In the genomic region with DNA sequence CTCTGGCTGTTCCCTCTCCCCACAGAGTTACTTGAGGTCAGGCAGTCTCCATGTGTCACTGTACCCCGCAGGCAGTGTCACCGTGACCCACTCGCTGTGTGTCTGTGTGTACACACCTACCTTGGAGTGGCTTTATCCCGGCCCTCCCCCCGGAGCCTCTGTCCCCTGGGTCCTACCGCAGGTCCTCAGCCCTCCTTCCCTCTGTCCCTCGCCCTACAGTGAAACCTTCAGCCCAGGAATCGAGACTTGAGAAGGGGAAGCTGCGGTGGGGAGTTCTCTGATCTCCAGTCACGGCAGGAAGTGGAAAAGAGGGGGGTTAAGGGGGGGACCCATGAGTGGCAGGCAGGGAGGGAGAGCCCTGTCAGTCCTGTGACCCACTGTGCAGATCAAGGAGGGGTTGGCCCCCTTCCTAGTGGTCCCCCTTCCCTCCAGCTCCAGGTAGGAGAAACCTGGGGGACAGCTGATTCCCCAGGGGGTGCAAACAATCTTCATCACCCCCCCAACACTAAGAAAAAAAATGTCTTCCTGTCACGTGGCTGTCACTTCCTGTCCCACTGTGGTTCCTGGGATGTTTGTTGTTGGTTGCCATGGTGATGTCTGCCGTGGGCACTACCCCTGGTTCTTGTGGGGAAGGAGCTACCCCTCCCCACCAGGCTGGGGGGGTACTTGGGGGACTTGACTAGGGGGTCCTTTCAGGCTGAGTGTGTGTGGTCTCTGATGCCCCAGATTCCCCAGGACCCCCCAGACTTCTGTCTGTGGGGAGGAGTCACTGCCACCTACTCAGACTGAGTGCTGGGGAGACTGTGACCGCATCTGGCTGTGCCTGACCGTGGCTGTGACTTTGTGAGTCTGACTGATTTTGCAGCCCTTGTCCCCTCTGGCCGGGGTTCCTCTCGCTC, we compare ENCODE assay signal across 1 cellular context.
TF ChIP-seq lines count a peak whose summit lies in the region.

No MANE protein-coding gene starts in this region.

TF ChIP-seq in K562, 482 proteins besides CTCF, POLR2A, EP300 and RAD21 (continues in another document):
- TF ChIP-seq AFF4 (CRISPR knock-in tag; IDR thresholded peaks at IDR 0.05) (no peak), RAD51 (IDR thresholded peaks at IDR 0.05; ENCODE audit: borderline replicate concordance, low read depth) (peak; percentile 92), DACH1 (IDR thresholded peaks at IDR 0.05; ENCODE audit: partially characterized antibody) (no peak), ELF1 (tag; IDR thresholded peaks at IDR 0.05) (peak; percentile 87), SAP30 (IDR thresholded peaks at IDR 0.05; ENCODE audit: borderline replicate concordance, insufficient read depth, low read depth, low read length, poor library complexity, severe bottlenecking) (peak; percentile 33), SMARCA4 (IDR thresholded peaks at IDR 0.05) (peak; percentile 44; the same call in 1 of the 2 replicates), SUPT5H (IDR thresholded peaks at IDR 0.05) (0 out of 2 replicates have a peak, but pooled peaks have one; percentile 29), TRIM25 (IDR thresholded peaks at IDR 0.05; ENCODE audit: borderline replicate concordance) (no peak), TFAP4 (CRISPR knock-in tag; IDR thresholded peaks at IDR 0.05; ENCODE audit: borderline replicate concordance) (peak; percentile 65; the same call in 1 of the 2 replicates), POLR3G (IDR thresholded peaks at IDR 0.05; ENCODE audit: extremely low read depth, insufficient read length, insufficient replicate concordance) (no peak), ILF3 (IDR thresholded peaks at IDR 0.05; ENCODE audit: borderline replicate concordance) (no peak), NCOR1 (IDR thresholded peaks at IDR 0.05) (peak; percentile 32; the same call in 1 of the 2 replicates), SIN3A (IDR thresholded peaks at IDR 0.05; ENCODE audit: borderline replicate concordance in 2 of 2, control insufficient read depth in 1 of 2, low read depth in 2 of 2, low read length in 2 of 2) (no peak), FOXK2 (conservative IDR thresholded peaks at IDR 0.05 in 1 of 2, IDR thresholded peaks at IDR 0.05 in 1 of 2; ENCODE audit: low read depth in 2 of 2) (no peak), SMARCE1 (IDR thresholded peaks at IDR 0.05) (peak; percentile 85), ESRRB (CRISPR knock-in tag; IDR thresholded peaks at IDR 0.05; ENCODE audit: borderline replicate concordance) (no peak), FOXJ3 (CRISPR knock-in tag; IDR thresholded peaks at IDR 0.05) (peak; percentile 88), POLR2G (IDR thresholded peaks at IDR 0.05; ENCODE audit: low read depth, low read length) (0 out of 2 replicates have a peak, but pooled peaks have one; percentile 30), ARID1B (IDR thresholded peaks at IDR 0.05) (peak; percentile 48), RFX1 (IDR thresholded peaks at IDR 0.05) (peak; percentile 98), LEF1 (IDR thresholded peaks at IDR 0.05) (peak; percentile 62), HNRNPK (IDR thresholded peaks at IDR 0.05; ENCODE audit: low read depth, low read length, poor library complexity, severe bottlenecking) (no peak), ZNF140 (CRISPR knock-in tag; IDR thresholded peaks at IDR 0.05) (no peak), PHB2 (IDR thresholded peaks at IDR 0.05; ENCODE audit: low read depth) (no peak), KLF1 (tag; IDR thresholded peaks at IDR 0.05) (peak; percentile 52; the same call in 1 of the 2 replicates), ETV6 (IDR thresholded peaks at IDR 0.05; ENCODE audit: borderline replicate concordance in 1 of 2, low read depth in 2 of 2, low read length in 1 of 2) (peak; percentile 61 to 95), ETV6 (CRISPR knock-in tag; IDR thresholded peaks at IDR 0.05; ENCODE audit: borderline replicate concordance) (no peak), SMAD4 (CRISPR knock-in tag; conservative IDR thresholded peaks at IDR 0.05) (0 out of 2 replicates have a peak, but pooled peaks have one; percentile 58), EP400 (IDR thresholded peaks at IDR 0.05) (peak; percentile 55), HNRNPUL1 (IDR thresholded peaks at IDR 0.05; ENCODE audit: low read length) (no peak), RBM34 (IDR thresholded peaks at IDR 0.05; ENCODE audit: borderline replicate concordance, insufficient read depth, low read length) (no peak), PRMT5 (CRISPR knock-in tag; IDR thresholded peaks at IDR 0.05) (no peak), TRIM24 (IDR thresholded peaks at IDR 0.05) (0 out of 4 replicates have a peak, but pooled peaks of 1 of the 2 experiments have one; percentile 19), ZNF766 (CRISPR knock-in tag; conservative IDR thresholded peaks at IDR 0.05) (peak; percentile 57), GTF3C2 (IDR thresholded peaks at IDR 0.05; ENCODE audit: borderline replicate concordance, extremely low read depth, insufficient read length) (no peak), HMG20B (CRISPR knock-in tag; IDR thresholded peaks at IDR 0.05) (no peak), L3MBTL2 (IDR thresholded peaks at IDR 0.05) (peak; percentile 25; the same call in 1 of the 2 replicates), ZNF384 (IDR thresholded peaks at IDR 0.05; ENCODE audit: low read depth, low read length) (peak; percentile 98), TAF15 (IDR thresholded peaks at IDR 0.05; ENCODE audit: low read depth, low read length) (no peak), CBX8 (IDR thresholded peaks at IDR 0.05; ENCODE audit: borderline replicate concordance, extremely low read depth, low read depth, low read length, poor library complexity, severe bottlenecking) (no peak), CXXC5 (CRISPR knock-in tag; IDR thresholded peaks at IDR 0.05) (peak; percentile 23; the same call in 1 of the 2 replicates), KLF6 (CRISPR knock-in tag; IDR thresholded peaks at IDR 0.05; ENCODE audit: borderline replicate concordance) (no peak), ZNF431 (CRISPR knock-in tag; IDR thresholded peaks at IDR 0.05) (no peak)
- TF ChIP-seq, protein P1, sequence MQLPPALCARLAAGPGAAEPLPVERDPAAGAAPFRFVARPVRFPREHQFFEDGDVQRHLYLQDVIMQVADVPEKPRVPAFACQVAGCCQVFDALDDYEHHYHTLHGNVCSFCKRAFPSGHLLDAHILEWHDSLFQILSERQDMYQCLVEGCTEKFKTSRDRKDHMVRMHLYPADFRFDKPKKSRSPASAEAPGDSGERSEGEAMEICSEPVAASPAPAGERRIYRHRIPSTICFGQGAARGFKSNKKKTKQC (CRISPR knock-in tag; IDR thresholded peaks at IDR 0.05), result no peak
- TF ChIP-seq, protein P2, sequence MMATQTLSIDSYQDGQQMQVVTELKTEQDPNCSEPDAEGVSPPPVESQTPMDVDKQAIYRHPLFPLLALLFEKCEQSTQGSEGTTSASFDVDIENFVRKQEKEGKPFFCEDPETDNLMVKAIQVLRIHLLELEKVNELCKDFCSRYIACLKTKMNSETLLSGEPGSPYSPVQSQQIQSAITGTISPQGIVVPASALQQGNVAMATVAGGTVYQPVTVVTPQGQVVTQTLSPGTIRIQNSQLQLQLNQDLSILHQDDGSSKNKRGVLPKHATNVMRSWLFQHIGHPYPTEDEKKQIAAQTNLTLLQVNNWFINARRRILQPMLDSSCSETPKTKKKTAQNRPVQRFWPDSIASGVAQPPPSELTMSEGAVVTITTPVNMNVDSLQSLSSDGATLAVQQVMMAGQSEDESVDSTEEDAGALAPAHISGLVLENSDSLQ (IDR thresholded peaks at IDR 0.05), result peak; percentile 97
- TF ChIP-seq, protein P3, sequence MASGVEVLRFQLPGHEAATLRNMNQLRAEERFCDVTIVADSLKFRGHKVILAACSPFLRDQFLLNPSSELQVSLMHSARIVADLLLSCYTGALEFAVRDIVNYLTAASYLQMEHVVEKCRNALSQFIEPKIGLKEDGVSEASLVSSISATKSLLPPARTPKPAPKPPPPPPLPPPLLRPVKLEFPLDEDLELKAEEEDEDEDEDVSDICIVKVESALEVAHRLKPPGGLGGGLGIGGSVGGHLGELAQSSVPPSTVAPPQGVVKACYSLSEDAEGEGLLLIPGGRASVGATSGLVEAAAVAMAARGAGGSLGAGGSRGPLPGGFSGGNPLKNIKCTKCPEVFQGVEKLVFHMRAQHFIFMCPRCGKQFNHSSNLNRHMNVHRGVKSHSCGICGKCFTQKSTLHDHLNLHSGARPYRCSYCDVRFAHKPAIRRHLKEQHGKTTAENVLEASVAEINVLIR (CRISPR knock-in tag; IDR thresholded peaks at IDR 0.05), result no peak
